1 cellular context compared by ENCODE assay signal in genomic region chr18:70380915-70381896, GRCh38.
TF ChIP-seq lines count a peak whose summit lies in the region.

No MANE protein-coding gene starts in this region.

TF ChIP-seq in HepG2, 621 proteins besides CTCF, POLR2A, EP300 and RAD21 (continued from another document and continues in another):
- TF ChIP-seq TCF7L2 (IDR thresholded peaks at IDR 0.05; ENCODE audit: low read depth, low read length) (no peak), NR0B2 (CRISPR knock-in tag; IDR thresholded peaks at IDR 0.05) (no peak), HMGXB4 (CRISPR knock-in tag; IDR thresholded peaks at IDR 0.05; ENCODE audit: borderline replicate concordance in 1 of 2, low read depth in 1 of 2) (0 out of 4 replicates have a peak, but pooled peaks of 1 of the 2 experiments have one; percentile 20), ZBTB25 (CRISPR knock-in tag; IDR thresholded peaks at IDR 0.05) (no peak), MEF2D (CRISPR knock-in tag; IDR thresholded peaks at IDR 0.05) (peak; percentile 16; the same call in 1 of the 2 replicates), ZNF20 (CRISPR knock-in tag; IDR thresholded peaks at IDR 0.05) (no peak), ZNF546 (CRISPR knock-in tag; conservative IDR thresholded peaks at IDR 0.05) (no peak), SIX1 (CRISPR knock-in tag; IDR thresholded peaks at IDR 0.05; ENCODE audit: borderline replicate concordance) (peak; percentile 27; the same call in 1 of the 2 replicates), ZNF138 (CRISPR knock-in tag; IDR thresholded peaks at IDR 0.05; ENCODE audit: low read depth) (no peak), MXD4 (CRISPR knock-in tag; IDR thresholded peaks at IDR 0.05) (no peak), MED8 (CRISPR knock-in tag; IDR thresholded peaks at IDR 0.05; ENCODE audit: insufficient replicate concordance) (peak; percentile 25), KAT7 (CRISPR knock-in tag; IDR thresholded peaks at IDR 0.05; ENCODE audit: borderline replicate concordance) (peak; percentile 40; the same call in 1 of the 2 replicates), CREM (IDR thresholded peaks at IDR 0.05) (peak; percentile 45; the same call in 1 of the 2 replicates), CREM (CRISPR knock-in tag; IDR thresholded peaks at IDR 0.05) (no peak), MIXL1 (CRISPR knock-in tag; IDR thresholded peaks at IDR 0.05) (peak; percentile 72), ZNF788 (CRISPR knock-in tag; IDR thresholded peaks at IDR 0.05; ENCODE audit: borderline replicate concordance) (peak; percentile 31; the same call in 1 of the 2 replicates), SMC3 (IDR thresholded peaks at IDR 0.05; ENCODE audit: low read length) (peak; percentile 33; the same call in 1 of the 2 replicates), ZFAT (CRISPR knock-in tag; conservative IDR thresholded peaks at IDR 0.05) (peak; percentile 69; the same call in 1 of the 2 replicates), GFI1 (CRISPR knock-in tag; IDR thresholded peaks at IDR 0.05; ENCODE audit: borderline replicate concordance) (peak; percentile 63; the same call in 1 of the 2 replicates), ZNF354B (CRISPR knock-in tag; IDR thresholded peaks at IDR 0.05) (no peak), ZNF761 (CRISPR knock-in tag; conservative IDR thresholded peaks at IDR 0.05) (no peak), PHF20 (CRISPR knock-in tag; IDR thresholded peaks at IDR 0.05) (no peak), ZNF160 (CRISPR knock-in tag; IDR thresholded peaks at IDR 0.05) (no peak), ZSCAN22 (CRISPR knock-in tag; IDR thresholded peaks at IDR 0.05) (no peak), NCOA1 (CRISPR knock-in tag; IDR thresholded peaks at IDR 0.05) (no peak), ZNF292 (CRISPR knock-in tag; IDR thresholded peaks at IDR 0.05; ENCODE audit: borderline replicate concordance, low read depth) (peak; percentile 22; the same call in 1 of the 2 replicates), ELF1 (CRISPR knock-in tag; IDR thresholded peaks at IDR 0.05) (peak; percentile 64), GATAD2A (CRISPR knock-in tag; IDR thresholded peaks at IDR 0.05) (peak; percentile 77), SP5 (CRISPR knock-in tag; IDR thresholded peaks at IDR 0.05; ENCODE audit: borderline replicate concordance, low read depth) (peak; percentile 93), RXRB (CRISPR knock-in tag; IDR thresholded peaks at IDR 0.05; ENCODE audit: borderline replicate concordance) (peak; percentile 38), ATF6 (CRISPR knock-in tag; conservative IDR thresholded peaks at IDR 0.05) (no peak), ZSCAN29 (CRISPR knock-in tag; conservative IDR thresholded peaks at IDR 0.05) (no peak), GATA4 (IDR thresholded peaks at IDR 0.05; ENCODE audit: borderline replicate concordance, low read depth) (no peak), POLR2AphosphoS5 (IDR thresholded peaks at IDR 0.05; ENCODE audit: low read depth, low read length) (peak; percentile 53), SRF (IDR thresholded peaks at IDR 0.05; ENCODE audit: low read depth, low read length) (no peak), FOSL2 (CRISPR knock-in tag; IDR thresholded peaks at IDR 0.05) (peak; percentile 67), KDM3A (CRISPR knock-in tag; IDR thresholded peaks at IDR 0.05; ENCODE audit: low read depth) (peak; percentile 35; the same call in 1 of the 2 replicates), PBX3 (CRISPR knock-in tag; IDR thresholded peaks at IDR 0.05; ENCODE audit: borderline replicate concordance) (no peak), ZNF510 (CRISPR knock-in tag; IDR thresholded peaks at IDR 0.05; ENCODE audit: low read depth) (no peak), MED13 (CRISPR knock-in tag; IDR thresholded peaks at IDR 0.05) (peak; percentile 69; the same call in 1 of the 2 replicates), ZKSCAN5 (CRISPR knock-in tag; IDR thresholded peaks at IDR 0.05) (no peak), ZNF629 (CRISPR knock-in tag; conservative IDR thresholded peaks at IDR 0.05) (0 out of 2 replicates have a peak, but pooled peaks have one; percentile 18), TEAD3 (CRISPR knock-in tag; optimal IDR thresholded peaks at IDR 0.05; ENCODE audit: borderline replicate concordance) (no peak), KLF12 (CRISPR knock-in tag; IDR thresholded peaks at IDR 0.05; ENCODE audit: borderline replicate concordance) (no peak), TAF1 (CRISPR knock-in tag; IDR thresholded peaks at IDR 0.05) (peak; percentile 31; the same call in 1 of the 2 replicates), ZBTB20 (CRISPR knock-in tag; IDR thresholded peaks at IDR 0.05; ENCODE audit: borderline replicate concordance, low read depth) (no peak), TFE3 (CRISPR knock-in tag; IDR thresholded peaks at IDR 0.05) (no peak; the same call in 1 of the 2 replicates), KDM4B (CRISPR knock-in tag; IDR thresholded peaks at IDR 0.05) (no peak), FOXP4 (CRISPR knock-in tag; IDR thresholded peaks at IDR 0.05) (peak; percentile 77), ZNF367 (CRISPR knock-in tag; IDR thresholded peaks at IDR 0.05; ENCODE audit: borderline replicate concordance) (no peak), ISX (CRISPR knock-in tag; conservative IDR thresholded peaks at IDR 0.05) (no peak), DBP (CRISPR knock-in tag; IDR thresholded peaks at IDR 0.05; ENCODE audit: not compliant biosample characterization) (no peak), TGIF2 (CRISPR knock-in tag; IDR thresholded peaks at IDR 0.05) (0 out of 2 replicates have a peak, but pooled peaks have one; percentile 49), RFXANK (CRISPR knock-in tag; IDR thresholded peaks at IDR 0.05) (no peak), HNRNPL (IDR thresholded peaks at IDR 0.05; ENCODE audit: low read depth, low read length) (no peak), GABPA (IDR thresholded peaks at IDR 0.05; ENCODE audit: low read depth, low read length) (no peak), GABPA (CRISPR knock-in tag; IDR thresholded peaks at IDR 0.05; ENCODE audit: low read depth) (no peak; the same call in 1 of the 2 replicates), ZBTB37 (CRISPR knock-in tag; IDR thresholded peaks at IDR 0.05) (no peak)
